7 cellular contexts compared by ENCODE assay signal in the genomic region with DNA sequence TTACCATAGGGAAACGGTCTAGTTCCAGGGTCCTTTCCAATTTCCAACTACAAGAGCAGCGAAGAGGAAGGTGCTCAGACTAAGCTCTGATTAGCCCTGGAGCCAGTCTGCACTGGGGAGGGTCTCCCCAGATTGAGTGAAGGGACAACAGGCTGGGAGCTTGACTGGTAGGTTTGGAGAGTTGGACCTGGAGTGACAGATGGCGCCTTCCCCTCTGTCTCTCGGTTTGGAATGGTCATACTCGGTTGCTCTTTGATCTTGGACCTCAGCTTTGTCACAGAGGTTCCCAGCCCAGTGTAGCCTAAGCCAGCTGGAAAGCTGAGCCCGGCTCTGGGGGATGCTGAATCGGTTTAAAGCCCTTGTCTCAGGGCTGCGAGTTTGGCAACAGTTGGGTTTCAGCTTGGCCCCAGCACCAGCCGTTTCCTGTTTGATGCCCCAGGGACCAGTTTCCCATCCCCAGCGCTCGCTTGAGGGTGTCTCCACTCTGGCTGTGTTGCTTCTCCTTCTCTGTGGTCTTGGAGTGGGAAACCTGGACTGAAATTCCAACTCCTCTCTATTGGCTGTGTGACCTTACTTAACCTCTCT. TPM values are rescaled to one million over a fixed set of nuclear protein-coding genes. Genes with fewer than 3 reads are reported as not detected.
DNase-seq lines count a peak whose midpoint lies in the region; ATAC-seq and TF ChIP-seq lines count a peak whose summit lies in the region.

No MANE protein-coding gene starts in this region.

- DNase-seq in NB4 (ENCODE audit: low read depth) (peak; percentile 91), left ventricle myocardium superior (peak; percentile 77), psoas muscle (peak; percentile 74 to 84), NCI-H1048 (lab: John Stamatoyannopoulos, UW) (no peak), amniotic stem cell (lab: John Stamatoyannopoulos, UW) (no peak)
- peak; percentile 13 for DNase-seq in activated naive CD8-positive, alpha-beta T cell treated with anti-CD3 and anti-CD28 coated beads for 36 hours

- H3K27me3 ChIP-seq in psoas muscle (ENCODE audit: insufficient read depth in 3 of 3, low read length in 2 of 3): no peaks in the 10 kb centered on the region

- WGBS in psoas muscle, 3 donors: 0 to 2% (median 2%) methylated on average over 11 of the region's 11 CpGs

- TF ChIP-seq CTCF in NB4 (IDR thresholded peaks at IDR 0.05; ENCODE audit: low read depth, low read length) (no peak), psoas muscle (IDR thresholded peaks at IDR 0.05) (no peak)

- H3K4me3 ChIP-seq in GM08714 (ENCODE audit: low read length) (peak overlapping the region; percentile 97), NB4 (ENCODE audit: low read depth, low read length) (peak overlapping the region; percentile 87), psoas muscle (peak overlapping the region; percentile 95)

- H3K27ac Mint-ChIP-seq in activated naive CD8-positive, alpha-beta T cell treated with anti-CD3 and anti-CD28 coated beads for 36 hours: peak overlapping the region; percentile 85

- H3K4me1 ChIP-seq in psoas muscle: peaks cover 35% of the 10 kb centered on the region

- no peaks in the 10 kb centered on the region for H3K27me3 Mint-ChIP-seq in activated naive CD8-positive, alpha-beta T cell treated with anti-CD3 and anti-CD28 coated beads for 36 hours

- peaks cover 54% of the 10 kb centered on the region for H3K4me1 Mint-ChIP-seq in activated naive CD8-positive, alpha-beta T cell treated with anti-CD3 and anti-CD28 coated beads for 36 hours

- H3K9me3 Mint-ChIP-seq in activated naive CD8-positive, alpha-beta T cell treated with anti-CD3 and anti-CD28 coated beads for 36 hours: no peaks in the 10 kb centered on the region

- no peaks in the 10 kb centered on the region for H3K9me3 ChIP-seq in psoas muscle

- H3K36me3 ChIP-seq in psoas muscle (ENCODE audit: insufficient read depth in 1 of 2, low read depth in 1 of 2): no peaks in the 10 kb centered on the region

- peak overlapping the region; percentile 87 for H3K27ac ChIP-seq in psoas muscle

- H3K4me3 Mint-ChIP-seq in activated naive CD8-positive, alpha-beta T cell treated with anti-CD3 and anti-CD28 coated beads for 36 hours: peak overlapping the region; percentile 90

- peaks cover 15% of the 10 kb centered on the region for H3K36me3 Mint-ChIP-seq in activated naive CD8-positive, alpha-beta T cell treated with anti-CD3 and anti-CD28 coated beads for 36 hours

- intact Hi-C loops in left ventricle myocardium superior (cut with micrococcal nuclease): loop anchor here (10.0 kb wide), 2 partner anchors 80 to 160 kb away; partner anchors contain the start of gene TRAK1
- intact Hi-C loops in psoas muscle (cut with DNase I): loop anchor here (5.0 to 10.0 kb wide), 4 partner anchors 53 to 180 kb away; partner anchors contain the start of genes ULK4 (in 2 of the 2) and TRAK1 (in 1 of the 2)

- ATAC-seq in left ventricle myocardium superior: peak; percentile 58
- ATAC-seq in psoas muscle: peak; percentile 58 to 69 (median 60)

- TF ChIP-seq POLR2A in NB4 (IDR thresholded peaks at IDR 0.05; ENCODE audit: extremely low read depth, insufficient read length): no peak

RNA-seq across cellular contexts. Expression of gene ULK4, which starts 53.1 kb away (rescaled TPM):
- total RNA-seq in activated naive CD8-positive, alpha-beta T cell treated with anti-CD3 and anti-CD28 coated beads for 36 hours: 10 to 100 TPM in 1 of 2 experiments, 1 to 10 TPM in 1; 9.8 to 10.3 TPM
- total RNA-seq in left ventricle myocardium superior: 1.5 TPM
- total RNA-seq in psoas muscle: 1 to 10 TPM in 2 of 4 donors, under 1 TPM in 2; 0.86 to 3.2 (median 0.99) TPM
- polyA plus RNA-seq in psoas muscle: 1 to 10 TPM in 2 of 3 donors, under 1 TPM in 1; 0.61 to 1.1 (median 1.0) TPM

Comparison
In these comparisons a context has a peak if more than half of its experiments do, and no peak if none do; other contexts are left out.
1. DNase-seq: peak in NB4 (single experiment), activated naive CD8-positive, alpha-beta T cell treated with anti-CD3 and anti-CD28 coated beads for 36 hours (single experiment), left ventricle myocardium superior (single experiment) and psoas muscle (2 of 2); none in NCI-H1048 (single experiment) and amniotic stem cell (single experiment).
2. Peak in every context shown above with its lines, with median percentiles within 50 percentile points of each other: H3K4me3 ChIP-seq.